In the genomic region with DNA sequence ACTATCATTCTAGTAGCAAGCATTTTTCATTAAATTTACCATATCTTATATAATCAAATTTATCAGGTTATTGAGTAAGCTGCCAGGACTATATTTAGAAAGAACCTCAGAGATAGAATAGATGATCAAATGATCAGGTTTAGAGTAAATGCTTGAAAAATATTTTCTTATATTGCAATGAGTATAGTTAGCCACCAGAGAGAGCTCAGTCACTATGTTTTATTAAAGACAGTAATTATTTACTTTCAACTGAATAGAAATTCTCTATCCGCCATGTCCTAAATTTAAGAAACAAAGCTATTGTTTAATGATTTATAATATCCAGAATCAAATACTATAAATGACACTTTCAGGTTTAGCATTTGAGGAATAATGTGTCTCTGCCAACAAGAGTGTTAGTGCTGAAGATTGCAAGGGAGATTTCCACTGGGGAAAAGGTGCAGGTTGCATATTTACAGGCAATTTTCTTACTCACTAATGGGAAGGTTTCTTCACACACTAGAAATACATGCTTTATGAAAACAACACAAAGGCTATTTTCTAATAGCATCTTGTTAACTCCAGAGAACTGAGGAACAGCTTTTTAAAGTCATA, we compare ENCODE assay signal across 8 cellular contexts.
A peak's percentile ranks its signal among the peaks of the same experiment; 100 is the strongest.
DNase-seq lines count a peak whose midpoint lies in the region; ATAC-seq and TF ChIP-seq lines count a peak whose summit lies in the region.

No MANE protein-coding gene starts in this region.

- H3K27ac ChIP-seq in heart left ventricle = no peak overlapping the region
- no peak overlapping the region for H3K27ac ChIP-seq in effector memory CD4-positive, alpha-beta T cell (ENCODE audit: insufficient read depth, low read length, poor library complexity, severe bottlenecking)

- H3K4me3 ChIP-seq in heart left ventricle = no peak overlapping the region
- H3K4me3 ChIP-seq in effector memory CD4-positive, alpha-beta T cell (ENCODE audit: insufficient read depth, low read depth, low read length, poor library complexity, severe bottlenecking) = no peak overlapping the region

- H3K27me3 Mint-ChIP-seq in chondrocyte (ENCODE audit: low read depth) = no peaks in the 10 kb centered on the region

- peaks cover 6% of the 10 kb centered on the region for H3K4me1 Mint-ChIP-seq in chondrocyte (ENCODE audit: low read depth)

- no peaks in the 10 kb centered on the region for H3K36me3 Mint-ChIP-seq in chondrocyte (ENCODE audit: low read depth)

- WGBS in heart left ventricle, 4 donors = 17 to 32% (median 25%) methylated on average over 1 of the region's 1 CpG

- H3K4me1 ChIP-seq in heart left ventricle = no peaks in the 10 kb centered on the region
- H3K4me1 ChIP-seq in effector memory CD4-positive, alpha-beta T cell (ENCODE audit: control insufficient read depth, insufficient read depth, low read length, poor library complexity, severe bottlenecking) = no peaks in the 10 kb centered on the region

- no peaks in the 10 kb centered on the region for H3K27me3 ChIP-seq in heart left ventricle
- H3K27me3 ChIP-seq in effector memory CD4-positive, alpha-beta T cell (replicated peaks; ENCODE audit: control insufficient read depth, insufficient read depth, low read length, poor library complexity, severe bottlenecking) = no peaks in the 10 kb centered on the region

- DNase-seq in heart left ventricle (no peak), left ventricle myocardium superior (no peak), NCI-H345 treated with DMSO at 0.1 percent for 48 hours (lab: John Stamatoyannopoulos, UW; ENCODE audit: unreplicated experiment) (peak; percentile 9), chondrocyte (ENCODE audit: low spot score) (no peak), pons (ENCODE audit: low spot score) (peak; percentile 37)
- DNase-seq in effector memory CD4-positive, alpha-beta T cell = no peak
- no peak for DNase-seq in stimulated activated CD4-positive, alpha-beta T cell treated with anti-CD3 and anti-CD28 coated beads, Interleukin-4, amount 100 ng/mL, for 4 hours

- intact Hi-C loops in heart left ventricle (cut with DNase I) (loop anchor here (1.0 to 10.0 kb wide), 11 partner anchors 203 to 1357 kb away; no protein-coding TSS in a partner anchor), left ventricle myocardium superior (cut with micrococcal nuclease) (loop anchor here (2.0 kb wide), 1 partner anchor 299 kb away; no protein-coding TSS in a partner anchor)

- TF ChIP-seq CTCF in heart left ventricle (IDR thresholded peaks at IDR 0.05) (peak; percentile 36 to 77 (median 64)), chondrocyte (IDR thresholded peaks at IDR 0.05) (peak; percentile 95)

- peak in 1 of 4 donors; percentile 62 for ATAC-seq in heart left ventricle
- no peak for ATAC-seq in left ventricle myocardium superior
- ATAC-seq in GM19324 (IDR thresholded peaks at IDR 0.05; ENCODE audit: low FRiP score, unreplicated experiment) = no peak

- no peak overlapping the region for H3K27ac Mint-ChIP-seq in chondrocyte (ENCODE audit: unreplicated experiment)

- no peak for TF ChIP-seq POLR2A in heart left ventricle (IDR thresholded peaks at IDR 0.05)

- no peaks in the 10 kb centered on the region for H3K36me3 ChIP-seq in heart left ventricle
- H3K36me3 ChIP-seq in effector memory CD4-positive, alpha-beta T cell (ENCODE audit: control insufficient read depth, insufficient read depth, low read length) = no peaks in the 10 kb centered on the region

- no peaks in the 10 kb centered on the region for H3K9me3 ChIP-seq in heart left ventricle
- H3K9me3 ChIP-seq in effector memory CD4-positive, alpha-beta T cell (ENCODE audit: control insufficient read depth, low read length) = no peaks in the 10 kb centered on the region

- H3K9me3 Mint-ChIP-seq in chondrocyte (ENCODE audit: low read depth) = no peaks in the 10 kb centered on the region

- H3K4me3 Mint-ChIP-seq in chondrocyte (ENCODE audit: unreplicated experiment) = no peak overlapping the region

Comparison
In these comparisons a context has a peak if more than half of its experiments do, and no peak if none do; other contexts are left out.
1. DNase-seq: peak in NCI-H345 treated with DMSO at 0.1 percent for 48 hours (single experiment) and pons (single experiment); none in heart left ventricle (0 of 5), left ventricle myocardium superior (single experiment), chondrocyte (single experiment), effector memory CD4-positive, alpha-beta T cell (0 of 3) and stimulated activated CD4-positive, alpha-beta T cell treated with anti-CD3 and anti-CD28 coated beads, Interleukin-4, amount 100 ng/mL, for 4 hours (0 of 2).